26 cellular contexts compared by ENCODE assay signal in the genomic region with DNA sequence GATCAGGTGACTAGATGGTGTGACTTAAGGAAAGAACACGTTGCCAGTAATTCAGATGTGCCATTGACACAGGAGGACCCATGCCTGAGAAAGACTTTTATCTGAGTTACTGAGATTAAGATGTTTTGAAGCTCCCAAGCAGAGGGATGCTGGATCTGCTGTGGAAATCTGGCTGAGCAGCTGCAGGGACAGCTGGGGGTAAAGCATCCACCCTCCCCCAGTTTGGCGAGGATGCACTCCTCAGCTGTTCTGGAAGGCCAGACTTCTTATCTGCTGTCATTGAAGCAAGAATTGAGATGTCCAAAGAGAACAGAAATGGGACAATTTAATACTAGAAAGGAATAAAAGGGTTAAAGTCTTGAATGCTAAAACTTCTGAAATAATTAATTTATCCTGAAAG.
"Had no signal": no experiment of that assay in that cellular context is flagged by ENCODE, and none has a peak within 500 bp of the region (broad histone marks: within the 10 kb centered on the region; RNA-seq: fewer than 3 reads in every experiment).

No MANE protein-coding gene starts in this region.

- H3K27me3 ChIP-seq: colonic mucosa, esophagus muscularis mucosa, foreskin keratinocyte, gastroesophageal sphincter, heart right ventricle, left lung, ovary, sigmoid colon, tibial nerve, upper lobe of left lung had no signal

- H3K27ac ChIP-seq: colonic mucosa, epithelial cell of prostate, esophagus muscularis mucosa, foreskin keratinocyte, gastroesophageal sphincter, heart right ventricle, left lung, ovary, psoas muscle, sigmoid colon, thoracic aorta, tibial nerve, upper lobe of left lung had no signal

- H3K4me1 ChIP-seq: colonic mucosa, esophagus muscularis mucosa, gastroesophageal sphincter, heart right ventricle, left lung, psoas muscle, sigmoid colon, upper lobe of left lung had no signal

- H3K9me3 ChIP-seq: colonic mucosa, esophagus muscularis mucosa, gastroesophageal sphincter, heart right ventricle, left lung, mucosa of descending colon, ovary, psoas muscle, sigmoid colon, thoracic aorta, tibial nerve, upper lobe of left lung had no signal

- H3K36me3 ChIP-seq: ovary had no signal

- DNase-seq: colonic mucosa; effector CD8-positive, alpha-beta T cell; endodermal cell; foreskin keratinocyte; heart right ventricle; hippocampal formation; left cardiac atrium; left lung; mesenchymal stem cell; mucosa of descending colon; naive thymus-derived CD8-positive, alpha-beta T cell; occipital lobe; ovary; psoas muscle; right cardiac atrium; sigmoid colon; small intestine; stimulated activated CD4-positive, alpha-beta T cell treated with anti-CD3 and anti-CD28 coated beads, Interleukin-15, amount 100 ng/mL, for 24 hours; stimulated activated CD4-positive, alpha-beta T cell treated with anti-CD3 and anti-CD28 coated beads, Interleukin-2, amount 100 ng/mL, for 48 hours; stimulated activated naive B cell treated with anti-CD40 and anti-IgM and Interleukin-4, amounts not matched to agents 10 μg/mL and 1 μg/mL and 100 μg/mL, for 72 hours; upper lobe of left lung had no signal

- H3K4me3 ChIP-seq: colonic mucosa, esophagus muscularis mucosa, gastroesophageal sphincter, heart right ventricle, left lung, mucosa of descending colon, ovary, psoas muscle, sigmoid colon, thoracic aorta, tibial nerve, upper lobe of left lung had no signal
